Comparison of ENCODE assay signal across 1 cellular context in genomic region chr11:85627998-85628770, GRCh38.
TF ChIP-seq lines count a peak whose summit lies in the region.

TMEM126B (plus strand) TSS chr11:85628593; CDS start chr11:85628608, 15 bp downstream.

TF ChIP-seq in HepG2, 621 proteins besides CTCF, POLR2A, EP300 and RAD21 (continued from another document and continues in another):
- TF ChIP-seq RAD51 (IDR thresholded peaks at IDR 0.05; ENCODE audit: borderline replicate concordance), result peak; percentile 51; the same call in 1 of the 2 replicates
- TF ChIP-seq ZBTB34 (CRISPR knock-in tag; IDR thresholded peaks at IDR 0.05), result 0 out of 2 replicates have a peak, but pooled peaks have one; percentile 41
- TF ChIP-seq ELF1 (CRISPR knock-in tag; IDR thresholded peaks at IDR 0.05), result peak; percentile 68
- TF ChIP-seq ETV6 (CRISPR knock-in tag; conservative IDR thresholded peaks at IDR 0.05), result 0 out of 2 replicates have a peak, but pooled peaks have one; percentile 14
- peak; percentile 56 for TF ChIP-seq SALL1 (CRISPR knock-in tag; IDR thresholded peaks at IDR 0.05)
- TF ChIP-seq FOXM1 (CRISPR knock-in tag; IDR thresholded peaks at IDR 0.05), result no peak
- peak; percentile 96 for TF ChIP-seq DRAP1 (CRISPR knock-in tag; IDR thresholded peaks at IDR 0.05)
- TF ChIP-seq ZFP82 (CRISPR knock-in tag; IDR thresholded peaks at IDR 0.05; ENCODE audit: borderline replicate concordance), result peak; percentile 88; the same call in 1 of the 2 replicates
- no peak for TF ChIP-seq HOXD1 (CRISPR knock-in tag; IDR thresholded peaks at IDR 0.05)
- 0 out of 2 replicates have a peak, but pooled peaks have one; percentile 12 for TF ChIP-seq ZBED4 (CRISPR knock-in tag; IDR thresholded peaks at IDR 0.05; ENCODE audit: borderline replicate concordance)
- no peak for TF ChIP-seq ZNF282 (IDR thresholded peaks at IDR 0.05; ENCODE audit: partially characterized antibody)
- peak; percentile 79 for TF ChIP-seq NFYC (CRISPR knock-in tag; IDR thresholded peaks at IDR 0.05)
- TF ChIP-seq MEIS1 (CRISPR knock-in tag; IDR thresholded peaks at IDR 0.05; ENCODE audit: borderline replicate concordance), result peak; percentile 70
- TF ChIP-seq MTA1 (CRISPR knock-in tag; IDR thresholded peaks at IDR 0.05; ENCODE audit: borderline replicate concordance), result peak; percentile 67; the same call in 1 of the 2 replicates
- 0 out of 2 replicates have a peak, but pooled peaks have one; percentile 45 for TF ChIP-seq KLF12 (CRISPR knock-in tag; IDR thresholded peaks at IDR 0.05; ENCODE audit: borderline replicate concordance)
- peak; percentile 88 for TF ChIP-seq TBX2 (CRISPR knock-in tag; IDR thresholded peaks at IDR 0.05; ENCODE audit: borderline replicate concordance)
- no peak; the same call in 1 of the 2 replicates for TF ChIP-seq ZNF850 (CRISPR knock-in tag; conservative IDR thresholded peaks at IDR 0.05)
- peak; percentile 28; the same call in 1 of the 2 replicates for TF ChIP-seq NR2C2 (CRISPR knock-in tag; IDR thresholded peaks at IDR 0.05; ENCODE audit: borderline replicate concordance)
- TF ChIP-seq KAT8 (CRISPR knock-in tag; IDR thresholded peaks at IDR 0.05), result peak; percentile 94
- peak; percentile 48 for TF ChIP-seq ISL2 (CRISPR knock-in tag; IDR thresholded peaks at IDR 0.05)
- TF ChIP-seq RBFOX2 (IDR thresholded peaks at IDR 0.05; ENCODE audit: low read depth, low read length), result peak; percentile 65; the same call in 1 of the 2 replicates
- no peak for TF ChIP-seq ZUFSP (CRISPR knock-in tag; IDR thresholded peaks at IDR 0.05; ENCODE audit: borderline replicate concordance)
- TF ChIP-seq GMEB2 (CRISPR knock-in tag; IDR thresholded peaks at IDR 0.05; ENCODE audit: low read depth), result no peak
- TF ChIP-seq ZNF382 (CRISPR knock-in tag; IDR thresholded peaks at IDR 0.05; ENCODE audit: borderline replicate concordance), result no peak
- TF ChIP-seq YY1 (IDR thresholded peaks at IDR 0.05; ENCODE audit: insufficient read depth, insufficient replicate concordance, low read depth, low read length), result peak; percentile 92
- TF ChIP-seq ZNF816 (CRISPR knock-in tag; IDR thresholded peaks at IDR 0.05; ENCODE audit: borderline replicate concordance), result peak; percentile 55; the same call in 1 of the 2 replicates
- 0 out of 2 replicates have a peak, but pooled peaks have one; percentile 43 for TF ChIP-seq ZNF142 (CRISPR knock-in tag; IDR thresholded peaks at IDR 0.05)
- TF ChIP-seq ZNF788 (CRISPR knock-in tag; IDR thresholded peaks at IDR 0.05; ENCODE audit: borderline replicate concordance), result peak; percentile 68; the same call in 1 of the 2 replicates
- TF ChIP-seq ZNF792 (CRISPR knock-in tag; IDR thresholded peaks at IDR 0.05), result peak; percentile 16
- TF ChIP-seq ZNF414 (CRISPR knock-in tag; IDR thresholded peaks at IDR 0.05), result peak; percentile 80; the same call in 1 of the 2 replicates
- 0 out of 2 replicates have a peak, but pooled peaks have one; percentile 9 for TF ChIP-seq ZNF431 (CRISPR knock-in tag; IDR thresholded peaks at IDR 0.05; ENCODE audit: borderline replicate concordance, low read depth)
- TF ChIP-seq SALL2 (CRISPR knock-in tag; IDR thresholded peaks at IDR 0.05), result peak; percentile 76
- 0 out of 2 replicates have a peak, but pooled peaks have one; percentile 34 for TF ChIP-seq ZNF775 (CRISPR knock-in tag; IDR thresholded peaks at IDR 0.05; ENCODE audit: borderline replicate concordance)
- TF ChIP-seq HNF4A (CRISPR knock-in tag; IDR thresholded peaks at IDR 0.05), result no peak
- TF ChIP-seq MAFF (IDR thresholded peaks at IDR 0.05; ENCODE audit: low read depth, low read length), result no peak
- peak; percentile 56 for TF ChIP-seq PBX2 (CRISPR knock-in tag; IDR thresholded peaks at IDR 0.05)
- peak; percentile 46; the same call in 1 of the 2 replicates for TF ChIP-seq FOXC1 (CRISPR knock-in tag; IDR thresholded peaks at IDR 0.05; ENCODE audit: borderline replicate concordance)
- TF ChIP-seq U2AF2 (IDR thresholded peaks at IDR 0.05; ENCODE audit: low read depth, low read length), result 0 out of 2 replicates have a peak, but pooled peaks have one; percentile 34
- peak; percentile 64; the same call in 1 of the 2 replicates for TF ChIP-seq TOPORS (CRISPR knock-in tag; IDR thresholded peaks at IDR 0.05)
- TF ChIP-seq RARA (CRISPR knock-in tag; IDR thresholded peaks at IDR 0.05), result peak; percentile 19; the same call in 1 of the 2 replicates
- peak; percentile 10; the same call in 1 of the 2 replicates for TF ChIP-seq MNT (IDR thresholded peaks at IDR 0.05)
- peak; percentile 42; the same call in 1 of the 2 replicates for TF ChIP-seq ATF1 (CRISPR knock-in tag; IDR thresholded peaks at IDR 0.05)
- TF ChIP-seq RNF2 (conservative IDR thresholded peaks at IDR 0.05; ENCODE audit: low read depth), result 0 out of 2 replicates have a peak, but pooled peaks have one; percentile 25
